ENCODE assay signal across 9 cellular contexts in the genomic region with DNA sequence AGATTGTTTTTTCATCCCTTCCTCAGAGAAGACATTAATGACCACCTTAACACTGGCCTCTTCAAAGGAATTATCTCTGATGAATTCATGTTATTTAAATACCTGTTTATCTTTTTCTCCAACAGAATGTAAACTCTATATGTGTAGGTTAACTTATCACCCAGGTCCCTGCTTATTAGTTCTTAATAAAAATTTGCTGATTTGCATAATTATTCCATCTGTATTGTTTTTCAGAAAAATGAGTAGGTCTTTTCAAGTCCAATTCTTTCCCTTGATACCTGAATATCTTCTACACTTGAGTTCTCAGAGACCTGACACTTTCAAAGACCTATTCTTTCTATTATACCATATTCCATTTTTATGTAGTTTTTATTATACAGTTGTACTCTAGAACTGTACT.
"Had no signal": no experiment of that assay in that cellular context is flagged by ENCODE, and none has a peak within 500 bp of the region (broad histone marks: within the 10 kb centered on the region; RNA-seq: fewer than 3 reads in every experiment).

No MANE protein-coding gene starts in this region.

- FAIRE-seq: H1, H54, HTR-8/SVneo had no signal

- DNase-seq: GM23248, H9, HCEC 1CT, Karpas-422, KBM-7 had no signal

- H3K9ac ChIP-seq: GM23248, KMS-11 had no signal

- H3K4me3 ChIP-seq: GM23248 had no signal

- H3K27ac ChIP-seq: GM23248, KMS-11 had no signal

- H2AFZ ChIP-seq: GM23248 had no signal

- H3K4me2 ChIP-seq: KMS-11 had no signal
